10 cellular contexts compared by ENCODE assay signal in genomic region chr1:112934562-112934952, GRCh38. TPM values are rescaled to one million over a fixed set of nuclear protein-coding genes. Genes with fewer than 3 reads are reported as not detected.
DNase-seq lines count a peak whose midpoint lies in the region; ATAC-seq and TF ChIP-seq lines count a peak whose summit lies in the region.
"Had no signal": no experiment of that assay in that cellular context is flagged by ENCODE, and none has a peak within 500 bp of the region (broad histone marks: within the 10 kb centered on the region; RNA-seq: fewer than 3 reads in every experiment).

No MANE protein-coding gene starts in this region.

- peak overlapping the region; percentile 53; the same call in 1 of the 2 replicates for H3K9ac ChIP-seq in SK-N-SH

- WGBS in SK-N-SH (ENCODE audit: low lambda C conversion rate): 87% methylated on average over 3 of the region's 3 CpGs

- H3K27me3 Mint-ChIP-seq in activated naive CD8-positive, alpha-beta T cell treated with anti-CD3 and anti-CD28 coated beads, Interleukin-2, amount 10 ng/mL, durations not matched to agents 7 days and 5 days: no peaks in the 10 kb centered on the region
- H3K27me3 Mint-ChIP-seq in naive B cell: no peaks in the 10 kb centered on the region

- H4K20me1 ChIP-seq in SK-N-SH (ENCODE audit: insufficient read depth): no peaks in the 10 kb centered on the region

- H3K79me2 ChIP-seq in SK-N-SH (ENCODE audit: insufficient read depth): peaks cover 74% of the 10 kb centered on the region

- DNase-seq in SK-N-SH: no peak
- peak; percentile 19 for DNase-seq in MG63
- DNase-seq in activated naive CD8-positive, alpha-beta T cell treated with anti-CD3 and anti-CD28 coated beads, Interleukin-2, amount 10 ng/mL, durations not matched to agents 7 days and 5 days: no peak
- no peak for DNase-seq in naive B cell
- DNase-seq in C1 segment of cervical spinal cord (lab: John Stamatoyannopoulos, UW): no peak
- no peak for DNase-seq in NCI-H187 treated with DMSO at 0.1 percent for 48 hours (lab: John Stamatoyannopoulos, UW)
- DNase-seq: DMS53 had no signal

- no peak for ATAC-seq in SK-N-SH treated with all-trans-retinoic acid at 6 μM for 48 hours
- ATAC-seq in activated naive CD8-positive, alpha-beta T cell treated with anti-CD3 and anti-CD28 coated beads, Interleukin-2, amount 10 ng/mL, durations not matched to agents 7 days and 5 days (ENCODE audit: low read depth): no peak
- ATAC-seq in naive B cell (ENCODE audit: low read depth in 2 of 2): no peak
- ATAC-seq in HG02870 (IDR thresholded peaks at IDR 0.05; ENCODE audit: unreplicated experiment): no peak

- H3K4me3 Mint-ChIP-seq in activated naive CD8-positive, alpha-beta T cell treated with anti-CD3 and anti-CD28 coated beads, Interleukin-2, amount 10 ng/mL, durations not matched to agents 7 days and 5 days: peak overlapping the region; percentile 1
- no peak overlapping the region for H3K4me3 Mint-ChIP-seq in naive B cell

- H3K36me3 Mint-ChIP-seq in activated naive CD8-positive, alpha-beta T cell treated with anti-CD3 and anti-CD28 coated beads, Interleukin-2, amount 10 ng/mL, durations not matched to agents 7 days and 5 days: peaks cover 13% of the 10 kb centered on the region
- no peaks in the 10 kb centered on the region for H3K36me3 Mint-ChIP-seq in naive B cell

- no peaks in the 10 kb centered on the region for H3K27me3 ChIP-seq in SK-N-SH (ENCODE audit: insufficient read depth)
- no peaks in the 10 kb centered on the region for H3K27me3 ChIP-seq in MG63
- H3K27me3 ChIP-seq: right atrium auricular region had no signal

- CTCF ChIA-PET in SK-N-SH (lab: Yijun Ruan, JAX): interaction anchor here (0.6 to 1.5 kb wide), 6 partner anchors 55 to 939 kb away, joined by 3 to 5 read pairs (median 4); partner anchors contain the start of gene LRIG2

- H3F3A ChIP-seq in SK-N-SH (replicated peaks; ENCODE audit: insufficient read depth): peaks cover 36% of the 10 kb centered on the region

- no peaks in the 10 kb centered on the region for H3K9me2 ChIP-seq in SK-N-SH

- no peak for TF ChIP-seq RAD21 in SK-N-SH (IDR thresholded peaks at IDR 0.05; ENCODE audit: low read length)

- H3K9me3 Mint-ChIP-seq in activated naive CD8-positive, alpha-beta T cell treated with anti-CD3 and anti-CD28 coated beads, Interleukin-2, amount 10 ng/mL, durations not matched to agents 7 days and 5 days: no peaks in the 10 kb centered on the region
- no peaks in the 10 kb centered on the region for H3K9me3 Mint-ChIP-seq in naive B cell

- H3K9me3 ChIP-seq in SK-N-SH (no peaks in the 10 kb centered on the region), MG63 (no peaks in the 10 kb centered on the region)
- H3K9me3 ChIP-seq: right atrium auricular region had no signal

- POLR2A ChIA-PET in SK-N-SH (lab: Yijun Ruan, JAX): no interaction called here
- POLR2A ChIA-PET in activated naive CD8-positive, alpha-beta T cell treated with anti-CD3 and anti-CD28 coated beads, Interleukin-2, amount 10 ng/mL, durations not matched to agents 7 days and 5 days (lab: Charles Lee): interaction anchor here (3.7 kb wide), 1 partner anchor 22 kb away, joined by 17 read pairs; the partner anchor contains the start of gene SLC16A1

- peaks cover 12 to 48% of the 10 kb centered on the region in 2 experiments for H3K4me1 ChIP-seq in SK-N-SH (ENCODE audit: control insufficient read depth in 1 of 2, insufficient read depth in 2 of 2, low read depth in 1 of 2, low read length in 1 of 2)

- H3K4me2 ChIP-seq in SK-N-SH: peak overlapping the region; percentile 64

- peak overlapping the region in 1 of 2 experiments; percentile 93; a peak in 2 of 4 replicates for H3K27ac ChIP-seq in SK-N-SH (ENCODE audit: low read depth in 2 of 2, low read length in 1 of 2)
- H3K27ac ChIP-seq: right atrium auricular region had no signal

- peak overlapping the region; percentile 13 for H3K27ac Mint-ChIP-seq in activated naive CD8-positive, alpha-beta T cell treated with anti-CD3 and anti-CD28 coated beads, Interleukin-2, amount 10 ng/mL, durations not matched to agents 7 days and 5 days
- peak overlapping the region in 4 of 6 donors; percentile 13 to 86 (median 66) for H3K27ac Mint-ChIP-seq in naive B cell

- H3K36me3 ChIP-seq in SK-N-SH (replicated peaks in 1 of 2; ENCODE audit: control insufficient read depth in 1 of 2, insufficient read depth in 2 of 2, low read length in 1 of 2) (no peaks in the 10 kb centered on the region), MG63 (peaks cover 11% of the 10 kb centered on the region)
- H3K36me3 ChIP-seq: right atrium auricular region had no signal

- TF ChIP-seq CTCF in SK-N-SH (IDR thresholded peaks at IDR 0.05): no peak

- no peak overlapping the region for H2AFZ ChIP-seq in SK-N-SH (ENCODE audit: low read depth)

- no peak overlapping the region for H3K4me3 ChIP-seq in SK-N-SH (ENCODE audit: low read depth in 2 of 2, low read length in 1 of 2)
- H3K4me3 ChIP-seq in MG63: no peak overlapping the region
- H3K4me3 ChIP-seq: right atrium auricular region had no signal

- peaks cover 16% of the 10 kb centered on the region for H3K4me1 Mint-ChIP-seq in activated naive CD8-positive, alpha-beta T cell treated with anti-CD3 and anti-CD28 coated beads, Interleukin-2, amount 10 ng/mL, durations not matched to agents 7 days and 5 days
- H3K4me1 Mint-ChIP-seq in naive B cell: peaks cover 0 to 4% (median 2%) of the 10 kb centered on the region in 3 donors

- TF ChIP-seq EP300 in SK-N-SH (IDR thresholded peaks at IDR 0.05; ENCODE audit: borderline replicate concordance in 1 of 2, low read depth in 1 of 2, low read length in 1 of 2): no peak

TF ChIP-seq in SK-N-SH, 30 proteins besides CTCF, POLR2A, EP300 and RAD21 (continues in another document):
- TF ChIP-seq TEAD4 (IDR thresholded peaks at IDR 0.05; ENCODE audit: borderline replicate concordance, insufficient read depth) (no peak), NFIC (IDR thresholded peaks at IDR 0.05; ENCODE audit: borderline replicate concordance) (no peak), CHD2 (IDR thresholded peaks at IDR 0.05; ENCODE audit: low read length, partially characterized antibody) (no peak), FOXJ3 (CRISPR knock-in tag; IDR thresholded peaks at IDR 0.05) (no peak), TCF12 (IDR thresholded peaks at IDR 0.05) (no peak), GABPA (IDR thresholded peaks at IDR 0.05; ENCODE audit: low read depth) (no peak), ZBTB33 (IDR thresholded peaks at IDR 0.05; ENCODE audit: borderline replicate concordance, low read depth) (no peak)
- TF ChIP-seq, protein P1, sequence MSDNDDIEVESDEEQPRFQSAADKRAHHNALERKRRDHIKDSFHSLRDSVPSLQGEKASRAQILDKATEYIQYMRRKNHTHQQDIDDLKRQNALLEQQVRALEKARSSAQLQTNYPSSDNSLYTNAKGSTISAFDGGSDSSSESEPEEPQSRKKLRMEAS (IDR thresholded peaks at IDR 0.05; ENCODE audit: low read depth): no peak

TF ChIP-seq in SK-N-SH treated with all-trans-retinoic acid at 6 μM for 48 hours, 23 proteins besides CTCF, POLR2A, EP300 and RAD21:
- TF ChIP-seq TOX (CRISPR knock-in tag; IDR thresholded peaks at IDR 0.05; ENCODE audit: borderline replicate concordance) (no peak), PPARA (CRISPR knock-in tag; IDR thresholded peaks at IDR 0.05; ENCODE audit: borderline replicate concordance) (no peak), ZNF8 (CRISPR knock-in tag; IDR thresholded peaks at IDR 0.05) (no peak)

RNA-seq across cellular contexts. Expression of gene SLC16A1, which starts 21.4 kb away (rescaled TPM):
- polyA plus RNA-seq in SK-N-SH (2012; rRNA removed) (34.2 and 49.0 TPM in 2 replicates), naive B cell (ENCODE audit: low read depth in 6 of 6) (1 to 10 TPM; 3.3 to 6.9 (median 5.4) TPM)
- 31.6 and 39.7 TPM in 2 replicates for polyA plus RNA-seq in SK-N-SH (2012; cell fraction: cytosol; rRNA removed)
- 14.7 and 37.7 TPM in 2 replicates for polyA plus RNA-seq in SK-N-SH (2012; cell fraction: nucleus; rRNA removed)
- total RNA-seq in MG63 (2014; rRNA removed; shearing (Covaris generic); ENCODE audit: low replicate concordance): 104 and 107 TPM in 2 replicates
- 10 to 100 TPM; 31.4 to 35.4 TPM for total RNA-seq in activated naive CD8-positive, alpha-beta T cell treated with anti-CD3 and anti-CD28 coated beads, Interleukin-2, amount 10 ng/mL, durations not matched to agents 7 days and 5 days
